Comparison of ENCODE assay signal across 11 cellular contexts in the genomic region with DNA sequence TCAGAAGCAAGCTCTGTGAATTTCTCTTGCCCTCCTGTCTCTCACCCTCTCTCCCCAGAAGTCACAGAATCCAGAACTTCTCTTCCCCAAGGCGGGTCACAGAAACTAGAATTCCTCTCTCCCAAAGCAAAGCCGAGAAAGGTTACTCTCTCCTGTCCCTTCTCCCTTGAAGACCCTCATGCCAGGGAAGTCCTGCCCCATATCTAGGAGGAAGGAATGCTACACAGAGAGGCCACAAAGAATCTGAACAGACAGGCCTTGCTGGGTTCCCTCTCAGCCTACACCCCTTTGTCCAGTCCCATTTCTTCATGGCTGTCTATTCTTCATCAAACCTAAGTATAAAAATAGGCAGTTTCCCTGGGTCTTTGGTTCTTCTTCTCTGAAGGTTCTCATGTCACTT. TPM values are rescaled to one million over a fixed set of nuclear protein-coding genes. Genes with fewer than 3 reads are reported as not detected.
A peak's percentile ranks its signal among the peaks of the same experiment; 100 is the strongest.
DNase-seq lines count a peak whose midpoint lies in the region; ATAC-seq and TF ChIP-seq lines count a peak whose summit lies in the region.
"Had no signal": no experiment of that assay in that cellular context is flagged by ENCODE, and none has a peak within 500 bp of the region (broad histone marks: within the 10 kb centered on the region; RNA-seq: fewer than 3 reads in every experiment).

No MANE protein-coding gene starts in this region.

- no peak for DNase-seq in activated CD8-positive, alpha-beta memory T cell treated with anti-CD3 and anti-CD28 coated beads, Interleukin-2, amount 10 ng/mL, durations not matched to agents 7 days and 5 days
- no peak for DNase-seq in activated CD8-positive, alpha-beta memory T cell treated with anti-CD3 and anti-CD28 coated beads, Interleukin-2, amount 50 U/mL, for 48 hours
- DNase-seq in hepatocyte (ENCODE audit: low spot score) (no peak), NCI-H1417 (lab: John Stamatoyannopoulos, UW) (no peak), suprapubic skin (ENCODE audit: low spot score in 2 of 2) (no peak), NCI-H1436 treated with DMSO at 0.1 percent for 48 hours (lab: John Stamatoyannopoulos, UW) (no peak)
- DNase-seq: ACHN, erythroblast, NCI-H748 treated with DMSO at 0.1 percent for 48 hours had no signal

- no peaks in the 10 kb centered on the region for H3K27me3 Mint-ChIP-seq in activated CD8-positive, alpha-beta memory T cell treated with anti-CD3 and anti-CD28 coated beads, Interleukin-2, amount 10 ng/mL, durations not matched to agents 7 days and 5 days
- no peaks in the 10 kb centered on the region for H3K27me3 Mint-ChIP-seq in stimulated activated memory B cell treated with anti-CD40 and anti-IgM and Interleukin-4, amounts not matched to agents 10 μg/mL and 1 μg/mL and 100 μg/mL, for 72 hours

- H3K9me3 ChIP-seq in hepatocyte (ENCODE audit: low read depth) (no peaks in the 10 kb centered on the region), suprapubic skin (no peaks in the 10 kb centered on the region)

- WGBS in hepatocyte (ENCODE audit: low lambda C conversion rate, missing lambda C conversion rate) = 87% methylated on average over 2 of the region's 2 CpGs
- WGBS in suprapubic skin = 94% methylated on average over 2 of the region's 2 CpGs

- TF ChIP-seq EP300 in suprapubic skin (IDR thresholded peaks at IDR 0.05) = no peak

- no peak overlapping the region for H2AFZ ChIP-seq in hepatocyte

- no peak for ATAC-seq in activated CD8-positive, alpha-beta memory T cell treated with anti-CD3 and anti-CD28 coated beads, Interleukin-2, amount 10 ng/mL, durations not matched to agents 7 days and 5 days
- ATAC-seq in stimulated activated memory B cell treated with anti-CD40 and anti-IgM and Interleukin-4, amounts not matched to agents 10 μg/mL and 1 μg/mL and 100 μg/mL, for 72 hours = no peak

- H3K4me1 ChIP-seq in hepatocyte (ENCODE audit: insufficient read depth) (peaks cover 69% of the 10 kb centered on the region), suprapubic skin (peaks cover 86% of the 10 kb centered on the region)

- peaks cover 54% of the 10 kb centered on the region for H4K20me1 ChIP-seq in hepatocyte (ENCODE audit: insufficient read depth, poor library complexity, severe bottlenecking)

- CTCF ChIA-PET in activated CD8-positive, alpha-beta memory T cell treated with anti-CD3 and anti-CD28 coated beads, Interleukin-2, amount 10 ng/mL, durations not matched to agents 7 days and 5 days (lab: Charles Lee) = interaction anchor here (1.0 to 1.7 kb wide), 2 partner anchors 26 to 231 kb away, joined by 4 to 5 read pairs; no protein-coding TSS in a partner anchor

- H3K27me3 ChIP-seq in hepatocyte (no peaks in the 10 kb centered on the region), suprapubic skin (no peaks in the 10 kb centered on the region)

- H3K27ac ChIP-seq in VCaP (peak overlapping the region; percentile 63), hepatocyte (peak overlapping the region; percentile 81), suprapubic skin (no peak overlapping the region)

- no peaks in the 10 kb centered on the region for H3K36me3 ChIP-seq in hepatocyte (replicated peaks; ENCODE audit: insufficient read depth, low read depth)
- H3K36me3 ChIP-seq in suprapubic skin = peaks cover 4% of the 10 kb centered on the region

- no peak overlapping the region for H3K4me3 Mint-ChIP-seq in activated CD8-positive, alpha-beta memory T cell treated with anti-CD3 and anti-CD28 coated beads, Interleukin-2, amount 10 ng/mL, durations not matched to agents 7 days and 5 days
- H3K4me3 Mint-ChIP-seq in stimulated activated memory B cell treated with anti-CD40 and anti-IgM and Interleukin-4, amounts not matched to agents 10 μg/mL and 1 μg/mL and 100 μg/mL, for 72 hours = no peak overlapping the region

- TF ChIP-seq CTCF in VCaP (conservative IDR thresholded peaks at IDR 0.05) (no peak), hepatocyte (IDR thresholded peaks at IDR 0.05; ENCODE audit: poor library complexity) (no peak), suprapubic skin (IDR thresholded peaks at IDR 0.05) (no peak)

- peaks cover 90% of the 10 kb centered on the region for H3K79me2 ChIP-seq in hepatocyte

- no peak overlapping the region for H3K4me3 ChIP-seq in hepatocyte
- H3K4me3 ChIP-seq in suprapubic skin = no peak overlapping the region

- peaks cover 8% of the 10 kb centered on the region for H3K36me3 Mint-ChIP-seq in activated CD8-positive, alpha-beta memory T cell treated with anti-CD3 and anti-CD28 coated beads, Interleukin-2, amount 10 ng/mL, durations not matched to agents 7 days and 5 days
- H3K36me3 Mint-ChIP-seq in stimulated activated memory B cell treated with anti-CD40 and anti-IgM and Interleukin-4, amounts not matched to agents 10 μg/mL and 1 μg/mL and 100 μg/mL, for 72 hours = peaks cover 10% of the 10 kb centered on the region

- H3K27ac Mint-ChIP-seq in activated CD8-positive, alpha-beta memory T cell treated with anti-CD3 and anti-CD28 coated beads, Interleukin-2, amount 10 ng/mL, durations not matched to agents 7 days and 5 days = peak overlapping the region; percentile 90
- H3K27ac Mint-ChIP-seq in stimulated activated memory B cell treated with anti-CD40 and anti-IgM and Interleukin-4, amounts not matched to agents 10 μg/mL and 1 μg/mL and 100 μg/mL, for 72 hours = peak overlapping the region; percentile 83

- H3K4me2 ChIP-seq in hepatocyte = no peak overlapping the region

- H3K9me3 Mint-ChIP-seq in activated CD8-positive, alpha-beta memory T cell treated with anti-CD3 and anti-CD28 coated beads, Interleukin-2, amount 10 ng/mL, durations not matched to agents 7 days and 5 days (ENCODE audit: low read depth) = no peaks in the 10 kb centered on the region
- no peaks in the 10 kb centered on the region for H3K9me3 Mint-ChIP-seq in stimulated activated memory B cell treated with anti-CD40 and anti-IgM and Interleukin-4, amounts not matched to agents 10 μg/mL and 1 μg/mL and 100 μg/mL, for 72 hours

- peaks cover 82% of the 10 kb centered on the region for H3K4me1 Mint-ChIP-seq in activated CD8-positive, alpha-beta memory T cell treated with anti-CD3 and anti-CD28 coated beads, Interleukin-2, amount 10 ng/mL, durations not matched to agents 7 days and 5 days
- H3K4me1 Mint-ChIP-seq in stimulated activated memory B cell treated with anti-CD40 and anti-IgM and Interleukin-4, amounts not matched to agents 10 μg/mL and 1 μg/mL and 100 μg/mL, for 72 hours = peaks cover 68% of the 10 kb centered on the region

- no peak for TF ChIP-seq POLR2A in suprapubic skin (IDR thresholded peaks at IDR 0.05)

- no peaks in the 10 kb centered on the region for H3K9me2 ChIP-seq in hepatocyte (replicated peaks; ENCODE audit: insufficient read depth)

RNA-seq across cellular contexts. Expression of gene ANP32A, which starts 29.8 kb away (rescaled TPM):
- 100 to 1,000 TPM; 196 to 320 TPM for total RNA-seq in activated CD8-positive, alpha-beta memory T cell treated with anti-CD3 and anti-CD28 coated beads, Interleukin-2, amount 10 ng/mL, durations not matched to agents 7 days and 5 days
- total RNA-seq in hepatocyte (59.4 and 81.8 TPM in 2 replicates), suprapubic skin (100 to 1,000 TPM in 1 of 4 donors, 10 to 100 TPM in 3; 25.5 to 101 (median 31.3) TPM)
- polyA plus RNA-seq in hepatocyte = 114 and 120 TPM in 2 replicates
